ENCODE assay signal across 9 cellular contexts in the genomic region with DNA sequence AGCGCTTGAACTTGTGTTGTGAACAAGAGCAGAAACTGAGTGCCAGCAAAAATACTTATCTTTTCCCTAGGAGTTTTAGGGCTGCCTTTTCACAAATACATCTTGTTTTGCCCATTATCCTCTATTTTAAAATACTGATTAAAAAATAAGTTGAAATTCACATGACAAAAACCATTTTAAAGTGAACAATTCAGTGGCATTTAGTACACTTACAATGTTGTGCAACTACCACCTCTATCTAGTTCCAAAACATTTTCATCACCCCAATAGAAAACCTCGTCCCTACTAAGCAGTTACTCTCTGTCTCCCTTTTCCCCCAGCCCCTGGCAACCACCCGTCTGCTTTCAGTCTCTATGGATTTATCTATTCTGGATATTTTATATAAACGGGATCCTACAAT. TPM values are rescaled to one million over a fixed set of nuclear protein-coding genes. Genes with fewer than 3 reads are reported as not detected.
DNase-seq lines count a peak whose midpoint lies in the region; ATAC-seq and TF ChIP-seq lines count a peak whose summit lies in the region.
"Had no signal": no experiment of that assay in that cellular context is flagged by ENCODE, and none has a peak within 500 bp of the region (broad histone marks: within the 10 kb centered on the region; RNA-seq: fewer than 3 reads in every experiment).

No MANE protein-coding gene starts in this region.

- 71 to 81% methylated on average over 4 of the region's 4 CpGs for WGBS in sigmoid colon, 2 donors

- H3K36me3 ChIP-seq in sigmoid colon (no peaks in the 10 kb centered on the region), WERI-Rb-1 (no peaks in the 10 kb centered on the region)

- H3K27ac ChIP-seq in sigmoid colon, result peak overlapping the region; percentile 91 to 95 (median 92)
- no peak overlapping the region for H3K27ac ChIP-seq in WERI-Rb-1
- H3K27ac ChIP-seq: SJSA1 had no signal

- no peak for DNase-seq in GM12864 (ENCODE audit: low read depth)
- no peak for DNase-seq in T-helper 17 cell
- DNase-seq in fibroblast of pulmonary artery (ENCODE audit: low read depth), result no peak
- no peak for DNase-seq in sigmoid colon
- DNase-seq in WERI-Rb-1, result no peak
- DNase-seq in ureter (ENCODE audit: low spot score), result no peak
- DNase-seq in DMS79 treated with DMSO at 0.1 percent for 48 hours (lab: John Stamatoyannopoulos, UW), result no peak

- H3K4me3 Mint-ChIP-seq in T-helper 17 cell, result peak overlapping the region; percentile 100

- no peaks in the 10 kb centered on the region for H3K27me3 Mint-ChIP-seq in T-helper 17 cell

- H3K4me3 ChIP-seq in GM12864 (ENCODE audit: low read depth, low read length) (peak overlapping the region; percentile 93; the same call in 1 of the 2 replicates), fibroblast of pulmonary artery (replicated peaks; ENCODE audit: low read depth, low read length) (peak overlapping the region; percentile 98), sigmoid colon (peak overlapping the region; percentile 69 to 99 (median 90)), WERI-Rb-1 (ENCODE audit: low read depth, low read length) (no peak overlapping the region)

- TF ChIP-seq EP300 in sigmoid colon (IDR thresholded peaks at IDR 0.05), result no peak

- peaks cover 36% of the 10 kb centered on the region for H3K4me1 Mint-ChIP-seq in T-helper 17 cell

- peaks cover 0 to 30% (median 25%) of the 10 kb centered on the region in 4 donors for H3K4me1 ChIP-seq in sigmoid colon

- intact Hi-C loops in sigmoid colon (cut with DNase I), result no loop called here

- TF ChIP-seq CTCF in GM12864 (IDR thresholded peaks at IDR 0.05; ENCODE audit: low read depth, low read length, missing control alignments) (no peak), fibroblast of pulmonary artery (IDR thresholded peaks at IDR 0.05; ENCODE audit: low read length, missing control alignments) (no peak), sigmoid colon (IDR thresholded peaks at IDR 0.05) (no peak), WERI-Rb-1 (IDR thresholded peaks at IDR 0.05; ENCODE audit: low read depth, low read length) (no peak)

- H3K36me3 Mint-ChIP-seq in T-helper 17 cell (ENCODE audit: low read depth), result peaks cover 5% of the 10 kb centered on the region

- no peak for ATAC-seq in T-helper 17 cell
- no peak for ATAC-seq in GM18870 (IDR thresholded peaks at IDR 0.05; ENCODE audit: unreplicated experiment)

- peak overlapping the region; percentile 96 for H3K27ac Mint-ChIP-seq in T-helper 17 cell

- TF ChIP-seq POLR2A in sigmoid colon (IDR thresholded peaks at IDR 0.05), result no peak

- H3K9me3 ChIP-seq in T-helper 17 cell (ENCODE audit: control insufficient read depth, low read length, poor library complexity, severe bottlenecking) (no peaks in the 10 kb centered on the region), sigmoid colon (no peaks in the 10 kb centered on the region), WERI-Rb-1 (ENCODE audit: severe bottlenecking) (no peaks in the 10 kb centered on the region)

- H3K27me3 ChIP-seq in sigmoid colon (no peaks in the 10 kb centered on the region), WERI-Rb-1 (ENCODE audit: insufficient read depth, low read depth, severe bottlenecking) (no peaks in the 10 kb centered on the region)
- H3K27me3 ChIP-seq: SJSA1 had no signal

RNA-seq across cellular contexts. Expression of gene WBP1L, which starts 1.4 kb away (rescaled TPM):
- total RNA-seq in T-helper 17 cell, result 10 to 100 TPM; 21.1 to 26.6 TPM
- total RNA-seq in sigmoid colon, result 100 to 1,000 TPM in 2 of 4 donors, 10 to 100 TPM in 2; 83.8 to 148 (median 115) TPM
- 10 to 100 TPM; 22.9 to 39.3 (median 25.8) TPM for polyA plus RNA-seq in sigmoid colon
- total RNA-seq in ureter, result 55.2 TPM

RNA-seq across cellular contexts. Expression of gene SFXN2, which starts 30.7 kb away (rescaled TPM):
- total RNA-seq in T-helper 17 cell (1 to 10 TPM; 5.6 to 7.9 TPM), sigmoid colon (1 to 10 TPM in 2 of 4 donors, under 1 TPM in 2; 0.66 to 6.1 (median 1.5) TPM), ureter (28.3 TPM)
- 10 to 100 TPM in 1 of 3 donors, 1 to 10 TPM in 2; 2.4 to 11.6 (median 3.0) TPM for polyA plus RNA-seq in sigmoid colon

RNA-seq across cellular contexts. Expression of gene ARL3, which starts 31.0 kb away (rescaled TPM):
- 1 to 10 TPM; 3.2 to 3.7 TPM for total RNA-seq in T-helper 17 cell
- total RNA-seq in sigmoid colon, result 10 to 100 TPM in 2 of 4 donors, 1 to 10 TPM in 2; 7.3 to 12.0 (median 9.3) TPM
- polyA plus RNA-seq in sigmoid colon, result 1 to 10 TPM; 4.6 to 8.4 (median 5.4) TPM
- total RNA-seq in ureter, result 11.2 TPM
